ENCODE assay signal across 16 cellular contexts in the genomic region with DNA sequence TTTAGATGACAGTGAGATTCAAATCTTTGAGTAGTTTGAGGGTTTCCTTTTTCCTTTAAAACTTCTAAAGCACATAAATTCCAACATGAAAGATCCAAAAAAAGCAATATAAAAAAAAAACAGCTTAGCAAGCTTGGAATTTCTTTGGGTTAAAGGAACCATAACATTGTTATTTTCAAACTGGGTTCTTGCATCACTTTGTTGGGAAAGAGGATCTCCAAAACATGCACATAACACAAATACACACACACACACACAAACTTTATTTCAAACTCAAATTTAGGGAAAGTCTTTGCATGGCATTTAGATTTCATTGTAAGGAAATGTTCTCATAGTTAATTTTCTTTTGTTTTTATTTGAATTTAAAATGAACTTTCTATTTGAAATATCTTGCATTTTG.
DNase-seq lines count a peak whose midpoint lies in the region; FAIRE-seq and TF ChIP-seq lines count a peak whose summit lies in the region.
"Had no signal": no experiment of that assay in that cellular context is flagged by ENCODE, and none has a peak within 500 bp of the region (broad histone marks: within the 10 kb centered on the region; RNA-seq: fewer than 3 reads in every experiment).

No MANE protein-coding gene starts in this region.

- intact Hi-C loops in colonic mucosa (cut with DNase I) = no loop called here

- TF ChIP-seq EP300 in suprapubic skin (IDR thresholded peaks at IDR 0.05) = no peak

- no peaks in the 10 kb centered on the region for H3K27me3 ChIP-seq in small intestine (ENCODE audit: control insufficient read depth in 2 of 2, insufficient read depth in 2 of 2, low read length in 2 of 2)
- H3K27me3 ChIP-seq in colonic mucosa = no peaks in the 10 kb centered on the region
- no peaks in the 10 kb centered on the region for H3K27me3 ChIP-seq in suprapubic skin
- H3K27me3 ChIP-seq: BLaER1 treated with 17β-estradiol and CSF1 and Interleukin-3, amounts not matched to agents 10 nM and 100 nM had no signal

- no peak overlapping the region for H3K9ac ChIP-seq in colonic mucosa (ENCODE audit: low read depth in 2 of 2, low read length in 2 of 2)
- H3K9ac ChIP-seq: BLaER1 treated with 17β-estradiol and CSF1 and Interleukin-3, amounts not matched to agents 10 nM and 100 nM had no signal

- H3K36me3 ChIP-seq in small intestine (ENCODE audit: control insufficient read depth in 2 of 2, insufficient read depth in 2 of 2, low read length in 2 of 2) (no peaks in the 10 kb centered on the region), colonic mucosa (no peaks in the 10 kb centered on the region), suprapubic skin (no peaks in the 10 kb centered on the region)
- H3K36me3 ChIP-seq: BLaER1 treated with 17β-estradiol and CSF1 and Interleukin-3, amounts not matched to agents 10 nM and 100 nM had no signal

- H3K4me1 ChIP-seq in small intestine (ENCODE audit: control insufficient read depth in 2 of 2, insufficient read depth in 1 of 2, low read depth in 1 of 2, low read length in 1 of 2) (no peaks in the 10 kb centered on the region), colonic mucosa (no peaks in the 10 kb centered on the region), suprapubic skin (no peaks in the 10 kb centered on the region)
- H3K4me1 ChIP-seq: BLaER1 treated with 17β-estradiol and CSF1 and Interleukin-3, amounts not matched to agents 10 nM and 100 nM had no signal

- FAIRE-seq in small intestine (lab: Jason Lieb, UNC) = peak; percentile 51
- FAIRE-seq: GM12878, H1 had no signal

- H3K27ac ChIP-seq in small intestine (ENCODE audit: low read depth in 1 of 2, low read length in 1 of 2) (no peak overlapping the region), colonic mucosa (no peak overlapping the region), suprapubic skin (no peak overlapping the region)
- H3K27ac ChIP-seq: BLaER1 treated with 17β-estradiol and CSF1 and Interleukin-3, amounts not matched to agents 10 nM and 100 nM had no signal

- H3K4me3 ChIP-seq in fibroblast of villous mesenchyme (ENCODE audit: low read depth, low read length) (no peak overlapping the region), small intestine (ENCODE audit: low read depth in 1 of 2, low read length in 2 of 2) (no peak overlapping the region), colonic mucosa (no peak overlapping the region), suprapubic skin (no peak overlapping the region)
- H3K4me3 ChIP-seq: BLaER1 treated with 17β-estradiol and CSF1 and Interleukin-3, amounts not matched to agents 10 nM and 100 nM; GM12878 had no signal

- no peak for TF ChIP-seq POLR2A in suprapubic skin (IDR thresholded peaks at IDR 0.05)

- CTCF ChIA-PET in HEK293T (lab: Yijun Ruan, JAX) = no interaction called here

- no peak for TF ChIP-seq CTCF in fibroblast of villous mesenchyme (IDR thresholded peaks at IDR 0.05; ENCODE audit: insufficient read depth, low read depth, low read length)
- TF ChIP-seq CTCF in colonic mucosa (IDR thresholded peaks at IDR 0.05) = no peak
- no peak for TF ChIP-seq CTCF in suprapubic skin (IDR thresholded peaks at IDR 0.05)

- POLR2A ChIA-PET in HEK293T (lab: Yijun Ruan, JAX) = no interaction called here

- peak; percentile 33 for DNase-seq in EH (ENCODE audit: low read depth)
- DNase-seq in dedifferentiated amniotic fluid mesenchymal stem cell (ENCODE audit: extremely low spot score) = peak; percentile 71
- peak; percentile 67 for DNase-seq in fibroblast of villous mesenchyme (ENCODE audit: low read depth)
- DNase-seq in small intestine = no peak
- DNase-seq in colonic mucosa = no peak
- no peak for DNase-seq in suprapubic skin (ENCODE audit: low spot score in 2 of 2)
- no peak for DNase-seq in HEK293T (ENCODE audit: extremely low spot score)
- DNase-seq: 8988T; Calu3; CD8-positive, alpha-beta T cell; DMS79 treated with DMSO at 0.1 percent for 48 hours; EL; H9 had no signal

- no peaks in the 10 kb centered on the region for H3K9me3 ChIP-seq in small intestine (ENCODE audit: control insufficient read depth, low read depth)
- H3K9me3 ChIP-seq in colonic mucosa = no peaks in the 10 kb centered on the region
- H3K9me3 ChIP-seq in suprapubic skin = no peaks in the 10 kb centered on the region
- H3K9me3 ChIP-seq: BLaER1 treated with 17β-estradiol and CSF1 and Interleukin-3, amounts not matched to agents 10 nM and 100 nM had no signal

TF ChIP-seq in HEK293T, 16 proteins besides CTCF, POLR2A, EP300 and RAD21:
- TF ChIP-seq ARNT (IDR thresholded peaks at IDR 0.05) = no peak
- TF ChIP-seq FOXM1 (IDR thresholded peaks at IDR 0.05; ENCODE audit: borderline replicate concordance) = no peak
- TF ChIP-seq CTBP1 (IDR thresholded peaks at IDR 0.05; ENCODE audit: borderline replicate concordance) = no peak
- TF ChIP-seq, protein P1, sequence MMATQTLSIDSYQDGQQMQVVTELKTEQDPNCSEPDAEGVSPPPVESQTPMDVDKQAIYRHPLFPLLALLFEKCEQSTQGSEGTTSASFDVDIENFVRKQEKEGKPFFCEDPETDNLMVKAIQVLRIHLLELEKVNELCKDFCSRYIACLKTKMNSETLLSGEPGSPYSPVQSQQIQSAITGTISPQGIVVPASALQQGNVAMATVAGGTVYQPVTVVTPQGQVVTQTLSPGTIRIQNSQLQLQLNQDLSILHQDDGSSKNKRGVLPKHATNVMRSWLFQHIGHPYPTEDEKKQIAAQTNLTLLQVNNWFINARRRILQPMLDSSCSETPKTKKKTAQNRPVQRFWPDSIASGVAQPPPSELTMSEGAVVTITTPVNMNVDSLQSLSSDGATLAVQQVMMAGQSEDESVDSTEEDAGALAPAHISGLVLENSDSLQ (IDR thresholded peaks at IDR 0.05) = no peak
- TF ChIP-seq ZNF384 (IDR thresholded peaks at IDR 0.05) = no peak
- TF ChIP-seq TARDBP (IDR thresholded peaks at IDR 0.05) = no peak
- no peak for TF ChIP-seq FOXA1 (IDR thresholded peaks at IDR 0.05)
- TF ChIP-seq ELF4 (IDR thresholded peaks at IDR 0.05) = no peak
- TF ChIP-seq SUZ12 (IDR thresholded peaks at IDR 0.05) = no peak
- TF ChIP-seq NFRKB (IDR thresholded peaks at IDR 0.05) = no peak
- TF ChIP-seq LEF1 (IDR thresholded peaks at IDR 0.05; ENCODE audit: borderline replicate concordance) = no peak
- no peak for TF ChIP-seq L3MBTL2 (conservative IDR thresholded peaks at IDR 0.05)
- TF ChIP-seq FOXK2 (IDR thresholded peaks at IDR 0.05) = no peak
- TF ChIP-seq HDGF (IDR thresholded peaks at IDR 0.05; ENCODE audit: borderline replicate concordance) = no peak
- no peak for TF ChIP-seq SP1 (IDR thresholded peaks at IDR 0.05)
- no peak for TF ChIP-seq BHLHE40 (IDR thresholded peaks at IDR 0.05; ENCODE audit: borderline replicate concordance)

Comparison
In these comparisons a context has a peak if more than half of its experiments do, and no peak if none do; other contexts are left out.
1. DNase-seq: peak in EH (single experiment), dedifferentiated amniotic fluid mesenchymal stem cell (single experiment) and fibroblast of villous mesenchyme (single experiment); none in small intestine (single experiment), colonic mucosa (single experiment), suprapubic skin (0 of 2) and HEK293T (single experiment).